In the genomic region with DNA sequence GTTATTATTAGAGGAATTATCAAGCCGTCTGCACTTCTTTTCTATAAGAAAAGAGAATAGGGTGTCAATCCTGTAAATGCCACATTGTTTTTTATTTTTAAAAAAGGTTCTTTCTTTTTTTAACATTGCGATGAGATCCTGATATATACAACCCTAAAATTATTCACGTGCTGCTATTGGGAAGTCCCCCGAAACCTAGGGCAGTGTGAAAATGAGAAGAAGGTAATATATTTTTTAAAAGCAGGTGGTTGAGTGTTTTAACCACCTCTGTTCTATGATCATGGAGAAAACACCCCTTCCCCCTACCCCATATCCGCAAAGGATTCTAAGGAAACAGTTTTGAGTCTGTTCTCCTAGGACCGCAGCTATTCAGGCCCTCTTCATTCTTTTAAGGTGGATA, we compare ENCODE assay signal across 21 cellular contexts.
A peak's percentile ranks its signal among the peaks of the same experiment; 100 is the strongest.
DNase-seq lines count a peak whose midpoint lies in the region; ATAC-seq, FAIRE-seq and TF ChIP-seq lines count a peak whose summit lies in the region.
"Had no signal": no experiment of that assay in that cellular context is flagged by ENCODE, and none has a peak within 500 bp of the region (broad histone marks: within the 10 kb centered on the region; RNA-seq: fewer than 3 reads in every experiment).

No MANE protein-coding gene starts in this region.

- H2BK120ac ChIP-seq in H1 (replicated peaks; ENCODE audit: low read depth, low read length), result no peak overlapping the region

- H3K4me2 ChIP-seq in Karpas-422 (ENCODE audit: low read depth, low read length, poor library complexity, severe bottlenecking), result peak overlapping the region; percentile 67
- H3K4me2 ChIP-seq in H1 (ENCODE audit: insufficient read depth in 1 of 2, low read depth in 2 of 2, low read length in 2 of 2), result no peak overlapping the region
- H3K4me2 ChIP-seq: A549 had no signal

- peaks cover 3 to 4% of the 10 kb centered on the region in 2 donors for H3K9me3 Mint-ChIP-seq in activated T-cell treated with anti-CD3 and anti-CD28 coated beads, Interleukin-2, amount 50 U/mL, for 72 hours
- H3K9me3 Mint-ChIP-seq: CD8-positive, alpha-beta T cell had no signal

- no peaks in the 10 kb centered on the region for H3K9me3 ChIP-seq in Karpas-422 (ENCODE audit: low read length)
- no peaks in the 10 kb centered on the region for H3K9me3 ChIP-seq in H1 (ENCODE audit: insufficient read depth in 2 of 2, low read depth in 1 of 2, low read length in 1 of 2)
- H3K9me3 ChIP-seq in spleen, result no peaks in the 10 kb centered on the region
- H3K9me3 ChIP-seq: A549; BLaER1 treated with 17β-estradiol and CSF1 and Interleukin-3, amounts not matched to agents 10 nM and 100 nM; Peyer's patch had no signal

- H3K4me1 ChIP-seq in Karpas-422 (ENCODE audit: low read length) (peaks cover 27% of the 10 kb centered on the region), H1 (replicated peaks in 1 of 4; ENCODE audit: control insufficient read depth in 3 of 4, insufficient read depth in 4 of 4, low read length in 3 of 4) (peaks cover 0 to 6% (median 0%) of the 10 kb centered on the region in 4 experiments; a peak in 1 of 7 replicates), spleen (peaks cover 0 to 32% (median 2%) of the 10 kb centered on the region in 6 donors)
- H3K4me1 ChIP-seq: A549, Peyer's patch had no signal

- H3K36me3 Mint-ChIP-seq in activated T-cell treated with anti-CD3 and anti-CD28 coated beads, Interleukin-2, amount 50 U/mL, for 72 hours (ENCODE audit: insufficient read depth in 2 of 2), result peaks cover 0 to 4% of the 10 kb centered on the region in 2 donors
- H3K36me3 Mint-ChIP-seq: CD8-positive, alpha-beta T cell had no signal

- no peak overlapping the region for H4K91ac ChIP-seq in H1 (replicated peaks; ENCODE audit: insufficient read length, low read length)

- H3K9me2 ChIP-seq in Karpas-422 (replicated peaks; ENCODE audit: insufficient read depth, low read length), result no peaks in the 10 kb centered on the region

- no peak for TF ChIP-seq POLR2A in H1 (IDR thresholded peaks at IDR 0.05; ENCODE audit: control extremely low read depth in 1 of 2, low read depth in 2 of 2, low read length in 2 of 2)
- TF ChIP-seq POLR2A in spleen (IDR thresholded peaks at IDR 0.05), result no peak

- TF ChIP-seq CTCF in H1 (IDR thresholded peaks at IDR 0.05; ENCODE audit: control extremely low read depth in 1 of 3, insufficient read depth in 1 of 3, low read depth in 1 of 3, low read length in 3 of 3), result no peak
- no peak for TF ChIP-seq CTCF in spleen (IDR thresholded peaks at IDR 0.05 in 8 of 11, conservative IDR thresholded peaks at IDR 0.05 in 3 of 11)

- H3K4ac ChIP-seq in H1 (replicated peaks; ENCODE audit: insufficient read length, low read depth, low read length), result no peak overlapping the region

- CTCF ChIA-PET in H1 (lab: Charles Lee; ENCODE audit: partially characterized antibody), result interaction anchor here (1.7 to 2.3 kb wide), 3 partner anchors 13 to 192 kb away, joined by 4 to 8 read pairs (median 6); no protein-coding TSS in a partner anchor

- no peaks in the 10 kb centered on the region for H3K79me1 ChIP-seq in H1 (ENCODE audit: low read depth, low read length)

- H4K20me1 ChIP-seq in Karpas-422 (ENCODE audit: insufficient read depth, low read depth, low read length) (no peaks in the 10 kb centered on the region), H1 (replicated peaks in 1 of 2; ENCODE audit: control insufficient read depth in 1 of 2, insufficient read depth in 2 of 2, low read length in 2 of 2) (no peaks in the 10 kb centered on the region)
- H4K20me1 ChIP-seq: BLaER1 treated with 17β-estradiol and CSF1 and Interleukin-3, amounts not matched to agents 10 nM and 100 nM had no signal

- TF ChIP-seq RAD21 in H1 (IDR thresholded peaks at IDR 0.05 in 1 of 2, conservative IDR thresholded peaks at IDR 0.05 in 1 of 2; ENCODE audit: low read depth in 2 of 2, low read length in 2 of 2), result no peak

- H3K4me1 Mint-ChIP-seq in activated T-cell treated with anti-CD3 and anti-CD28 coated beads, Interleukin-2, amount 50 U/mL, for 72 hours (ENCODE audit: low read depth), result no peaks in the 10 kb centered on the region

- no peak overlapping the region for H3K27ac ChIP-seq in Karpas-422 (ENCODE audit: low read length)
- no peak overlapping the region for H3K27ac ChIP-seq in H1 (ENCODE audit: low read depth, low read length)
- H3K27ac ChIP-seq in spleen, result peak overlapping the region in 7 of 8 donors; percentile 15 to 79 (median 38)
- H3K27ac ChIP-seq: A549; BLaER1 treated with 17β-estradiol and CSF1 and Interleukin-3, amounts not matched to agents 10 nM and 100 nM had no signal

- peak overlapping the region; percentile 26; the same call in 1 of the 2 replicates for H2AK5ac ChIP-seq in H1 (ENCODE audit: low read depth, low read length)

- no peaks in the 10 kb centered on the region for H3K27me3 Mint-ChIP-seq in activated T-cell treated with anti-CD3 and anti-CD28 coated beads, Interleukin-2, amount 50 U/mL, for 72 hours (ENCODE audit: low read depth)

- H2BK15ac ChIP-seq in H1 (ENCODE audit: low read length), result no peak overlapping the region

- H2BK20ac ChIP-seq in H1 (ENCODE audit: low read length), result no peak overlapping the region

- H3K18ac ChIP-seq in H1 (ENCODE audit: extremely low read depth, low read length), result no peak overlapping the region

- no peak overlapping the region for H3K23ac ChIP-seq in H1 (ENCODE audit: insufficient read length)

- intact Hi-C loops in spleen (cut with DNase I; ENCODE audit: low total_unique reads), result no loop called here

- POLR2A ChIA-PET in H1 (lab: Charles Lee; ENCODE audit: partially characterized antibody), result no interaction called here

- no peak overlapping the region for H4K8ac ChIP-seq in H1 (ENCODE audit: extremely low read depth, insufficient read depth, low read length)

- no peak overlapping the region for H2BK12ac ChIP-seq in H1 (ENCODE audit: low read depth, low read length)

- no peaks in the 10 kb centered on the region; the same call in 1 of the 2 replicates for H3K23me2 ChIP-seq in H1 (ENCODE audit: low read depth, low read length)

- H3K27ac Mint-ChIP-seq in activated T-cell treated with anti-CD3 and anti-CD28 coated beads, Interleukin-2, amount 50 U/mL, for 72 hours, result no peak overlapping the region
- H3K27ac Mint-ChIP-seq: CD8-positive, alpha-beta T cell had no signal

- H3K79me2 ChIP-seq in Karpas-422 (ENCODE audit: low read length) (no peaks in the 10 kb centered on the region), H1 (ENCODE audit: control insufficient read depth in 1 of 2, insufficient read depth in 2 of 2, low read length in 2 of 2) (no peaks in the 10 kb centered on the region)

- H3K14ac ChIP-seq in H1 (ENCODE audit: insufficient read length), result no peak overlapping the region

- H3K9ac ChIP-seq in Karpas-422 (ENCODE audit: low read length) (peak overlapping the region; percentile 53), H1 (replicated peaks in 1 of 4; ENCODE audit: extremely low read depth in 1 of 4, low read depth in 3 of 4, low read length in 3 of 4) (no peak overlapping the region)
- H3K9ac ChIP-seq: BLaER1 treated with 17β-estradiol and CSF1 and Interleukin-3, amounts not matched to agents 10 nM and 100 nM had no signal

- WGBS in H1 (ENCODE audit: extremely low coverage in 1 of 2, insufficient coverage in 1 of 2, insufficient read length in 1 of 2, insufficient replicate concordance in 2 of 2, low coverage in 1 of 2, low lambda C conversion rate in 2 of 2, missing lambda C conversion rate in 1 of 2), 2 experiments, result 89% methylated on average over 6 of the region's 6 CpGs; no CpG with 5 or more reads in 1 of the 2 experiments
- 64 to 78% (median 74%) methylated on average over 6 of the region's 6 CpGs for WGBS in spleen, 5 donors

- H3K36me3 ChIP-seq in Karpas-422 (ENCODE audit: insufficient read depth, low read length), result no peaks in the 10 kb centered on the region
- no peaks in the 10 kb centered on the region for H3K36me3 ChIP-seq in H1 (ENCODE audit: control insufficient read depth in 2 of 4, insufficient read depth in 4 of 4, low read length in 3 of 4)
- H3K36me3 ChIP-seq in spleen, result no peaks in the 10 kb centered on the region
- H3K36me3 ChIP-seq: BLaER1 treated with 17β-estradiol and CSF1 and Interleukin-3, amounts not matched to agents 10 nM and 100 nM; Peyer's patch had no signal

- no peak overlapping the region for H2BK5ac ChIP-seq in H1 (ENCODE audit: low read depth, low read length)

- no peak overlapping the region for H3K4me3 Mint-ChIP-seq in activated T-cell treated with anti-CD3 and anti-CD28 coated beads, Interleukin-2, amount 50 U/mL, for 72 hours
- H3K4me3 Mint-ChIP-seq: CD8-positive, alpha-beta T cell had no signal

- H3K4me3 ChIP-seq in Karpas-422 (ENCODE audit: low read length) (peak overlapping the region; percentile 51; the same call in 1 of the 2 replicates), H1 (ENCODE audit: extremely low read depth in 1 of 4, insufficient read depth in 2 of 4, low read depth in 3 of 4, low read length in 4 of 4) (no peak overlapping the region), spleen (peak overlapping the region in 1 of 8 donors; percentile 18)
- H3K4me3 ChIP-seq: A549; BLaER1 treated with 17β-estradiol and CSF1 and Interleukin-3, amounts not matched to agents 10 nM and 100 nM; GM12878; Peyer's patch had no signal

- ATAC-seq in GM18907 (IDR thresholded peaks at IDR 0.05; ENCODE audit: unreplicated experiment) (peak; percentile 55), GM18867 (IDR thresholded peaks at IDR 0.05; ENCODE audit: unreplicated experiment) (no peak)
- ATAC-seq in activated T-cell treated with anti-CD3 and anti-CD28 coated beads, Interleukin-2, amount 50 U/mL, for 72 hours (replicated peaks in 1 of 2), result no peak
- ATAC-seq: A549; CD8-positive, alpha-beta T cell; GM12878 had no signal

- FAIRE-seq in H1 (lab: Jason Lieb, UNC), result no peak
- FAIRE-seq: A549, GM12878 had no signal

- H3K27me3 ChIP-seq in Karpas-422 (ENCODE audit: low read length) (no peaks in the 10 kb centered on the region), H1 (replicated peaks in 1 of 4; ENCODE audit: control insufficient read depth in 3 of 4, extremely low read depth in 1 of 4, insufficient read depth in 3 of 4, low read length in 3 of 4) (no peaks in the 10 kb centered on the region), spleen (replicated peaks in 1 of 7) (no peaks in the 10 kb centered on the region)
- H3K27me3 ChIP-seq: BLaER1 treated with 17β-estradiol and CSF1 and Interleukin-3, amounts not matched to agents 10 nM and 100 nM; Peyer's patch had no signal

- H3K56ac ChIP-seq in H1 (replicated peaks; ENCODE audit: insufficient read length, low read depth, low read length), result no peak overlapping the region

- TF ChIP-seq EP300 in H1 (IDR thresholded peaks at IDR 0.05; ENCODE audit: borderline replicate concordance in 1 of 2, low read depth in 2 of 2, low read length in 2 of 2), result no peak

- no peak overlapping the region for H4K5ac ChIP-seq in H1 (ENCODE audit: insufficient read length, low read depth, low read length)

- DNase-seq in Karpas-422 (no peak), H1 (ENCODE audit: low read depth in 1 of 2, low spot score in 2 of 2) (no peak), spleen (no peak), NK-92 (lab: John Stamatoyannopoulos, UW; ENCODE audit: unreplicated experiment) (no peak)
- no peak for DNase-seq in activated T-cell treated with anti-CD3 and anti-CD28 coated beads, Interleukin-2, amount 50 U/mL, for 72 hours
- DNase-seq: Calu3; CD8-positive, alpha-beta T cell; EL; HCEC 1CT; KBM-7; MV-4-11; NCI-H187 treated with DMSO at 0.1 percent for 48 hours; NCI-H510A treated with DMSO at 0.1 percent for 48 hours; NCI-H774; Peyer's patch; SW 1271 had no signal

- H2AFZ ChIP-seq in Karpas-422 (ENCODE audit: low read length) (peak overlapping the region; percentile 96), H1 (ENCODE audit: low read length) (no peak overlapping the region)

Comparison
In these comparisons a context has a peak if more than half of its experiments do, and no peak if none do; other contexts are left out.
1. H3K27ac ChIP-seq: peak in spleen (7 of 8); none in Karpas-422 (single experiment) and H1 (single experiment).